ENCODE assay signal across 12 cellular contexts in the genomic region with DNA sequence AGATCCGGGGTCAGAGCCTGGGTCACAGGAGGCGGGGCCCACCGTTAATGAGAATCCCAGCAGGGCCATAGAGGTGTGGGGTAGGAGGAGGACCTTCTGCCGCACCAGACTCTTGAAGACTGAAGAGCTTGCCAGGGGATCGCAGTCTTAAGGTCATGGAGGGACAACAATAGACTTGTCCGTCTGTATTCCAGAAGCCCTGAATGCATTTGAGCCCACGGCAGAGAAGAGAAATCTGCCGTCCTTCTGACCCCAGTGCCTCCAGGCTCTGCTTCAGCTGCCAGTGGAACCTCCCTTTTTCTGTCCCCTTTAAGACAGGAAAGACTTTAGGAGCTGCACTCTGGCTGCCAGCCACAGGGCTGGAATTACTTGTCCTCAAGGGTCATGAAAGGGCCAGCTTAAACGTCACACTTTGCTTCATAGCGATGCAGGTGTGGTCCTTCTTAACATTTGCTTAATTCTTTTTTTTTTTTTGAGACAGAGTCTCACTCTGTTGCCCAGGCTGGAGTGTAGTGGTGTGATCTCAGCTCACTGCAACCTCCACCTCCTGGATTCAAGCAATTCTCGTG. TPM values are rescaled to one million over a fixed set of nuclear protein-coding genes. Genes with fewer than 3 reads are reported as not detected.
DNase-seq lines count a peak whose midpoint lies in the region; ATAC-seq, FAIRE-seq and TF ChIP-seq lines count a peak whose summit lies in the region.
"Had no signal": no experiment of that assay in that cellular context is flagged by ENCODE, and none has a peak within 500 bp of the region (broad histone marks: within the 10 kb centered on the region; RNA-seq: fewer than 3 reads in every experiment).

No MANE protein-coding gene starts in this region.

- no peak overlapping the region for H3K4me3 Mint-ChIP-seq in central memory CD8-positive, alpha-beta T cell
- H3K4me3 Mint-ChIP-seq in stimulated activated naive B cell treated with anti-CD40 and anti-IgM and Interleukin-4, amounts not matched to agents 10 μg/mL and 1 μg/mL and 100 μg/mL, for 72 hours = no peak overlapping the region
- H3K4me3 Mint-ChIP-seq: CD8-positive, alpha-beta T cell; endodermal cell had no signal

- peaks cover 28% of the 10 kb centered on the region for H3K36me3 Mint-ChIP-seq in central memory CD8-positive, alpha-beta T cell (ENCODE audit: insufficient read depth)
- peaks cover 41 to 85% of the 10 kb centered on the region in 2 donors for H3K36me3 Mint-ChIP-seq in stimulated activated naive B cell treated with anti-CD40 and anti-IgM and Interleukin-4, amounts not matched to agents 10 μg/mL and 1 μg/mL and 100 μg/mL, for 72 hours

- no peak overlapping the region for H2AFZ ChIP-seq in smooth muscle cell (ENCODE audit: low read depth)

- no peaks in the 10 kb centered on the region for H3K79me2 ChIP-seq in smooth muscle cell (ENCODE audit: low read depth)

- H3K4me2 ChIP-seq in smooth muscle cell = no peak overlapping the region

- no peaks in the 10 kb centered on the region for H3K27me3 ChIP-seq in smooth muscle cell (ENCODE audit: low read depth)

- DNase-seq in central memory CD8-positive, alpha-beta T cell (ENCODE audit: low spot score in 2 of 2) = no peak
- DNase-seq in kidney (peak; percentile 91), smooth muscle cell (lab: John Stamatoyannopoulos, UW; ENCODE audit: unreplicated experiment) (no peak), NCI-H748 treated with DMSO at 0.1 percent for 48 hours (lab: John Stamatoyannopoulos, UW) (no peak), AML-193 (lab: John Stamatoyannopoulos, UW) (no peak), NOMO-1 (lab: John Stamatoyannopoulos, UW; ENCODE audit: unreplicated experiment in 2 of 2) (no peak)
- DNase-seq in stimulated activated naive B cell treated with anti-CD40 and anti-IgM and Interleukin-4, amounts not matched to agents 10 μg/mL and 1 μg/mL and 100 μg/mL, for 72 hours = no peak
- DNase-seq: CD8-positive, alpha-beta T cell; endodermal cell; NCI-H226 had no signal

- POLR2A ChIA-PET in HEK293 (lab: Yijun Ruan, JAX) = interaction anchor here (0.7 kb wide), 1 partner anchor 342 kb away, joined by 3 read pairs; no protein-coding TSS in a partner anchor

- WGBS in smooth muscle cell (ENCODE audit: low lambda C conversion rate) = 71% methylated on average over 11 of the region's 11 CpGs

- H3K9me3 ChIP-seq in HEK293 (ENCODE audit: control insufficient read depth, insufficient read depth, low read depth, low read length) = no peaks in the 10 kb centered on the region
- H3K9me3 ChIP-seq in kidney (ENCODE audit: control insufficient read depth in 1 of 2, low read length in 2 of 2) = no peaks in the 10 kb centered on the region
- no peaks in the 10 kb centered on the region for H3K9me3 ChIP-seq in smooth muscle cell (replicated peaks; ENCODE audit: low read depth)

- no peak overlapping the region for H3K9ac ChIP-seq in kidney (ENCODE audit: low read length in 2 of 2)
- no peak overlapping the region for H3K9ac ChIP-seq in smooth muscle cell (ENCODE audit: low read depth)

- intact Hi-C loops in kidney (cut with DNase I) = no loop called here

- peaks cover 21% of the 10 kb centered on the region for H3F3A ChIP-seq in smooth muscle cell (ENCODE audit: low read depth)

- no peak for ATAC-seq in central memory CD8-positive, alpha-beta T cell (replicated peaks; ENCODE audit: extremely low read depth, poor library complexity, severe bottlenecking)
- ATAC-seq in stimulated activated naive B cell treated with anti-CD40 and anti-IgM and Interleukin-4, amounts not matched to agents 10 μg/mL and 1 μg/mL and 100 μg/mL, for 72 hours (replicated peaks) = no peak
- ATAC-seq: CD8-positive, alpha-beta T cell had no signal

- no peaks in the 10 kb centered on the region for H4K20me1 ChIP-seq in smooth muscle cell (ENCODE audit: low read depth)

- peaks cover 0 to 5% of the 10 kb centered on the region in 2 experiments; a peak in 1 of 3 replicates for H3K36me3 ChIP-seq in HEK293 (ENCODE audit: control insufficient read depth in 2 of 2, insufficient read depth in 1 of 2, low read length in 2 of 2)
- peaks cover 11 to 20% of the 10 kb centered on the region in 2 donors for H3K36me3 ChIP-seq in kidney (ENCODE audit: control insufficient read depth in 1 of 2, insufficient read depth in 2 of 2, low read length in 2 of 2)
- H3K36me3 ChIP-seq in smooth muscle cell (ENCODE audit: low read depth) = no peaks in the 10 kb centered on the region

- no peaks in the 10 kb centered on the region for H3K27me3 Mint-ChIP-seq in central memory CD8-positive, alpha-beta T cell
- H3K27me3 Mint-ChIP-seq in stimulated activated naive B cell treated with anti-CD40 and anti-IgM and Interleukin-4, amounts not matched to agents 10 μg/mL and 1 μg/mL and 100 μg/mL, for 72 hours = no peaks in the 10 kb centered on the region

- FAIRE-seq in kidney (lab: Jason Lieb, UNC) = no peak
- FAIRE-seq: RCC 7860 had no signal

- CTCF ChIA-PET in HEK293 (lab: Yijun Ruan, JAX) = no interaction called here

- peak overlapping the region; percentile 25 for H3K27ac Mint-ChIP-seq in central memory CD8-positive, alpha-beta T cell (ENCODE audit: low read depth)
- no peak overlapping the region for H3K27ac Mint-ChIP-seq in stimulated activated naive B cell treated with anti-CD40 and anti-IgM and Interleukin-4, amounts not matched to agents 10 μg/mL and 1 μg/mL and 100 μg/mL, for 72 hours
- H3K27ac Mint-ChIP-seq: CD8-positive, alpha-beta T cell; endodermal cell had no signal

- H3K4me1 Mint-ChIP-seq in central memory CD8-positive, alpha-beta T cell = peaks cover 14% of the 10 kb centered on the region
- peaks cover 8 to 9% of the 10 kb centered on the region in 2 donors for H3K4me1 Mint-ChIP-seq in stimulated activated naive B cell treated with anti-CD40 and anti-IgM and Interleukin-4, amounts not matched to agents 10 μg/mL and 1 μg/mL and 100 μg/mL, for 72 hours

- no peak for TF ChIP-seq CTCF in HEK293 (tag by site-specific recombination; IDR thresholded peaks at IDR 0.05)
- TF ChIP-seq CTCF in kidney (IDR thresholded peaks at IDR 0.05; ENCODE audit: borderline replicate concordance, extremely low read depth, insufficient read depth) = no peak
- no peak for TF ChIP-seq CTCF in smooth muscle cell (IDR thresholded peaks at IDR 0.05; ENCODE audit: borderline replicate concordance, insufficient read depth, poor library complexity, severe bottlenecking)

- H3K4me1 ChIP-seq in HEK293 (ENCODE audit: control insufficient read depth, insufficient read depth, low read length) (no peaks in the 10 kb centered on the region), kidney (ENCODE audit: control insufficient read depth in 1 of 2, insufficient read depth in 1 of 2, low read depth in 1 of 2, low read length in 2 of 2) (peaks cover 9 to 26% of the 10 kb centered on the region in 2 donors), smooth muscle cell (ENCODE audit: low read depth) (peaks cover 39% of the 10 kb centered on the region)

- H3K9me3 Mint-ChIP-seq in central memory CD8-positive, alpha-beta T cell = no peaks in the 10 kb centered on the region
- no peaks in the 10 kb centered on the region for H3K9me3 Mint-ChIP-seq in stimulated activated naive B cell treated with anti-CD40 and anti-IgM and Interleukin-4, amounts not matched to agents 10 μg/mL and 1 μg/mL and 100 μg/mL, for 72 hours
- H3K9me3 Mint-ChIP-seq: CD8-positive, alpha-beta T cell; endodermal cell had no signal

- no peak overlapping the region for H3K27ac ChIP-seq in HEK293 (ENCODE audit: extremely low read depth, low read depth, low read length)
- peak overlapping the region in 1 of 2 donors; percentile 33 for H3K27ac ChIP-seq in kidney (ENCODE audit: low read depth in 2 of 2, low read length in 2 of 2)
- peak overlapping the region; percentile 81 for H3K27ac ChIP-seq in smooth muscle cell (ENCODE audit: low read depth)

- H3K4me3 ChIP-seq in HEK293 (ENCODE audit: low read depth, low read length) = no peak overlapping the region
- no peak overlapping the region for H3K4me3 ChIP-seq in kidney (ENCODE audit: low read length in 2 of 2)
- no peak overlapping the region for H3K4me3 ChIP-seq in smooth muscle cell

TF ChIP-seq in HEK293, 187 proteins besides CTCF, POLR2A, EP300 and RAD21:
- TF ChIP-seq, protein P1, sequence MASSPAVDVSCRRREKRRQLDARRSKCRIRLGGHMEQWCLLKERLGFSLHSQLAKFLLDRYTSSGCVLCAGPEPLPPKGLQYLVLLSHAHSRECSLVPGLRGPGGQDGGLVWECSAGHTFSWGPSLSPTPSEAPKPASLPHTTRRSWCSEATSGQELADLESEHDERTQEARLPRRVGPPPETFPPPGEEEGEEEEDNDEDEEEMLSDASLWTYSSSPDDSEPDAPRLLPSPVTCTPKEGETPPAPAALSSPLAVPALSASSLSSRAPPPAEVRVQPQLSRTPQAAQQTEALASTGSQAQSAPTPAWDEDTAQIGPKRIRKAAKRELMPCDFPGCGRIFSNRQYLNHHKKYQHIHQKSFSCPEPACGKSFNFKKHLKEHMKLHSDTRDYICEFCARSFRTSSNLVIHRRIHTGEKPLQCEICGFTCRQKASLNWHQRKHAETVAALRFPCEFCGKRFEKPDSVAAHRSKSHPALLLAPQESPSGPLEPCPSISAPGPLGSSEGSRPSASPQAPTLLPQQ (tag by site-specific recombination; IDR thresholded peaks at IDR 0.05) = 0 out of 2 replicates have a peak, but pooled peaks have one; percentile 27
- TF ChIP-seq ZNF558 (tag by site-specific recombination; IDR thresholded peaks at IDR 0.05) = no peak
- TF ChIP-seq, protein P2, sequence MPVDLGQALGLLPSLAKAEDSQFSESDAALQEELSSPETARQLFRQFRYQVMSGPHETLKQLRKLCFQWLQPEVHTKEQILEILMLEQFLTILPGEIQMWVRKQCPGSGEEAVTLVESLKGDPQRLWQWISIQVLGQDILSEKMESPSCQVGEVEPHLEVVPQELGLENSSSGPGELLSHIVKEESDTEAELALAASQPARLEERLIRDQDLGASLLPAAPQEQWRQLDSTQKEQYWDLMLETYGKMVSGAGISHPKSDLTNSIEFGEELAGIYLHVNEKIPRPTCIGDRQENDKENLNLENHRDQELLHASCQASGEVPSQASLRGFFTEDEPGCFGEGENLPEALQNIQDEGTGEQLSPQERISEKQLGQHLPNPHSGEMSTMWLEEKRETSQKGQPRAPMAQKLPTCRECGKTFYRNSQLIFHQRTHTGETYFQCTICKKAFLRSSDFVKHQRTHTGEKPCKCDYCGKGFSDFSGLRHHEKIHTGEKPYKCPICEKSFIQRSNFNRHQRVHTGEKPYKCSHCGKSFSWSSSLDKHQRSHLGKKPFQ (tag by site-specific recombination; IDR thresholded peaks at IDR 0.05) = no peak

RNA-seq across cellular contexts. Expression of a gene that starts 15.5 kb away (rescaled TPM):
- total RNA-seq in kidney (27.4 TPM), smooth muscle cell (36.5 and 60.3 TPM in 2 replicates)
- polyA plus RNA-seq in kidney (ENCODE audit: insufficient read depth, low read depth, low replicate concordance) (72.8 TPM), smooth muscle cell (58.5 and 60.9 TPM in 2 replicates)

RNA-seq across cellular contexts. Expression of a gene that starts 36.1 kb away (rescaled TPM):
- total RNA-seq in kidney = 24.2 TPM
- polyA plus RNA-seq in kidney (ENCODE audit: insufficient read depth, low read depth, low replicate concordance) = 23.9 TPM
- 8.9 and 19.0 TPM in 2 replicates for total RNA-seq in smooth muscle cell
- polyA plus RNA-seq in smooth muscle cell = 25.4 and 34.1 TPM in 2 replicates

RNA-seq across cellular contexts. Expression of a gene that starts 57.1 kb away (rescaled TPM):
- 12.1 TPM for total RNA-seq in kidney
- 5.8 TPM for polyA plus RNA-seq in kidney (ENCODE audit: insufficient read depth, low read depth, low replicate concordance)
- total RNA-seq in smooth muscle cell = 3.5 and 3.7 TPM in 2 replicates
- polyA plus RNA-seq in smooth muscle cell = 2.9 and 5.1 TPM in 2 replicates
